In genomic region chr2:38763226-38763625, GRCh38 we compare ENCODE assay signal across 1 cellular context.
TF ChIP-seq lines count a peak whose summit lies in the region.

No MANE protein-coding gene starts in this region.

TF ChIP-seq in HepG2, 621 proteins besides CTCF, POLR2A, EP300 and RAD21:
- TF ChIP-seq PHF20 (CRISPR knock-in tag; IDR thresholded peaks at IDR 0.05): no peak
- TF ChIP-seq RBM22 (optimal IDR thresholded peaks at IDR 0.05; ENCODE audit: low read length): no peak
- TF ChIP-seq ZNF543 (CRISPR knock-in tag; IDR thresholded peaks at IDR 0.05): no peak
- no peak for TF ChIP-seq NR3C1 (CRISPR knock-in tag; IDR thresholded peaks at IDR 0.05)
- TF ChIP-seq PBX2 (CRISPR knock-in tag; IDR thresholded peaks at IDR 0.05): no peak
TF ChIP-seq in HepG2: peak in this region for 0.
